27 cellular contexts compared by ENCODE assay signal in the genomic region with DNA sequence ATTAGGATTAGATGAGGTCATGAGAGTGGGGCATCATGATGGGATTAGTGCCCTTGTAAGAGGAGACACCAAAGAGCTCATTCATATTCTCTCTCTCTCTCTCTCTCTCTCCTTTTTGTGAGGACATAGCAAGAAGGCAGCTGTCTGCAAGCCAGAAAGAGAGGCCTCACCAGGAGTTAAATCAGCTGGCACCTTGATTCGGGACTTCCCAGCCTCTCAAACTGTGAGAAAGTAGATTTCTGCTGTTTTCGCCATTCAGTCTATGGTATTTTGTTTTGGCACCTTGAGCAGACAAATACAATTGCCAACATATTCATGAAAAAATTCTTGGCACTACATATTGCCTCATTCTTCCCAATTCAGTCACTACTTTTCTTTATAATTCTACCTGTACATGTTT.
"Had no signal": no experiment of that assay in that cellular context is flagged by ENCODE, and none has a peak within 500 bp of the region (broad histone marks: within the 10 kb centered on the region; RNA-seq: fewer than 3 reads in every experiment).

No MANE protein-coding gene starts in this region.

- H3K79me2 ChIP-seq: hepatocyte, parathyroid adenoma had no signal

- H3K4me3 ChIP-seq: gastroesophageal sphincter, heart left ventricle, hepatocyte, lung, right lobe of liver, suprapubic skin, thyroid gland, vagina had no signal

- H3K4me3 Mint-ChIP-seq: dendritic cell treated with granulocyte-macrophage colony-stimulating factor and Interleukin-4, amounts not matched to agents 40 ng/mL and 50 ng/mL, for 4 days; endodermal cell; memory B cell; natural killer cell treated with Interleukin-12 subunit alpha and Interleukin-12 subunit beta and Interleukin-15 and Interleukin-18, amount 100 ng/mL, for 72 hours; neural crest cell; stimulated activated naive CD8-positive, alpha-beta T cell treated with anti-CD3 and anti-CD28 coated beads, Interleukin-15, amount 100 ng/mL, for 72 hours had no signal

- H3K4me1 Mint-ChIP-seq: endodermal cell had no signal

- H3K9ac ChIP-seq: parathyroid adenoma had no signal

- H3K9me3 Mint-ChIP-seq: dendritic cell treated with granulocyte-macrophage colony-stimulating factor and Interleukin-4, amounts not matched to agents 40 ng/mL and 50 ng/mL, for 4 days; endodermal cell; memory B cell; natural killer cell treated with Interleukin-12 subunit alpha and Interleukin-12 subunit beta and Interleukin-15 and Interleukin-18, amount 100 ng/mL, for 72 hours had no signal

- H3K4me1 ChIP-seq: gastroesophageal sphincter, parathyroid adenoma, right lobe of liver, thyroid gland, vagina had no signal

- DNase-seq: effector CD8-positive, alpha-beta T cell; endodermal cell; foreskin keratinocyte; heart left ventricle; kidney; right lobe of liver; small intestine; stimulated activated CD4-positive, alpha-beta T cell treated with anti-CD3 and anti-CD28 coated beads, Interleukin-15, amount 100 ng/mL, for 24 hours; stimulated activated CD4-positive, alpha-beta T cell treated with anti-CD3 and anti-CD28 coated beads, Interleukin-2, amount 100 ng/mL, for 48 hours; stimulated activated naive CD4-positive, alpha-beta T cell; stimulated activated naive CD8-positive, alpha-beta T cell treated with anti-CD3 and anti-CD28 coated beads, Interleukin-15, amount 100 ng/mL, for 72 hours; thyroid gland; trophoblast cell had no signal

- H3K27me3 Mint-ChIP-seq: dendritic cell treated with granulocyte-macrophage colony-stimulating factor and Interleukin-4, amounts not matched to agents 40 ng/mL and 50 ng/mL, for 4 days; memory B cell; stimulated activated naive CD8-positive, alpha-beta T cell treated with anti-CD3 and anti-CD28 coated beads, Interleukin-15, amount 100 ng/mL, for 72 hours had no signal

- H3K27ac ChIP-seq: epithelial cell of prostate, foreskin keratinocyte, gastroesophageal sphincter, heart left ventricle, hepatocyte, parathyroid adenoma, right lobe of liver, suprapubic skin, thyroid gland, vagina had no signal

- H3K36me3 Mint-ChIP-seq: memory B cell; natural killer cell treated with Interleukin-12 subunit alpha and Interleukin-12 subunit beta and Interleukin-15 and Interleukin-18, amount 100 ng/mL, for 72 hours had no signal

- H3K27me3 ChIP-seq: foreskin keratinocyte, gastroesophageal sphincter, heart left ventricle, hepatocyte, right lobe of liver, suprapubic skin, thyroid gland, vagina had no signal

- H3K36me3 ChIP-seq: gastroesophageal sphincter, heart left ventricle, right lobe of liver, suprapubic skin, thyroid gland, vagina had no signal

- H3K4me2 ChIP-seq: hepatocyte had no signal

- H3K9me3 ChIP-seq: gastroesophageal sphincter, heart left ventricle, right lobe of liver, suprapubic skin, thyroid gland, vagina had no signal

- H2AFZ ChIP-seq: hepatocyte, parathyroid adenoma had no signal

- H3K27ac Mint-ChIP-seq: dendritic cell treated with granulocyte-macrophage colony-stimulating factor and Interleukin-4, amounts not matched to agents 40 ng/mL and 50 ng/mL, for 4 days; endodermal cell; memory B cell; natural killer cell treated with Interleukin-12 subunit alpha and Interleukin-12 subunit beta and Interleukin-15 and Interleukin-18, amount 100 ng/mL, for 72 hours; progenitor cell of endocrine pancreas; stimulated activated naive CD8-positive, alpha-beta T cell treated with anti-CD3 and anti-CD28 coated beads, Interleukin-15, amount 100 ng/mL, for 72 hours had no signal

- ATAC-seq: esophagus mucosa; foreskin keratinocyte; gastroesophageal sphincter; heart left ventricle; left lobe of liver; natural killer cell treated with Interleukin-12 subunit alpha and Interleukin-12 subunit beta and Interleukin-15 and Interleukin-18, amount 100 ng/mL, for 72 hours; right lobe of liver; stimulated activated naive CD8-positive, alpha-beta T cell treated with anti-CD3 and anti-CD28 coated beads, Interleukin-15, amount 100 ng/mL, for 72 hours had no signal
